Comparison of ENCODE assay signal across 8 cellular contexts in genomic region chr6:150068786-150069648, GRCh38. TPM values are rescaled to one million over a fixed set of nuclear protein-coding genes. Genes with fewer than 3 reads are reported as not detected.
DNase-seq lines count a peak whose midpoint lies in the region; ATAC-seq, FAIRE-seq and TF ChIP-seq lines count a peak whose summit lies in the region.

TSS of gene ULBP3 (minus strand) at chr6:150069121. CDS start at chr6:150069066, 55 bp downstream.

- ATAC-seq in HG03135 (IDR thresholded peaks at IDR 0.05; ENCODE audit: unreplicated experiment) = no peak

- H3K4me1 ChIP-seq in HEK293 (ENCODE audit: control insufficient read depth, insufficient read depth, low read length) = peaks cover 6% of the 10 kb centered on the region; the same call in 1 of the 2 replicates
- H3K4me1 ChIP-seq in keratinocyte (ENCODE audit: control insufficient read depth, extremely low read depth, insufficient read depth, low read length) = peaks cover 16% of the 10 kb centered on the region

- H4K20me1 ChIP-seq in keratinocyte (ENCODE audit: control insufficient read depth, extremely low read depth, insufficient read depth, low read length) = no peaks in the 10 kb centered on the region

- H3K9me1 ChIP-seq in keratinocyte (ENCODE audit: control insufficient read depth, extremely low read depth, insufficient read depth, low read length) = peaks cover 2% of the 10 kb centered on the region

- H3K36me3 ChIP-seq in HEK293 (ENCODE audit: control insufficient read depth in 2 of 2, insufficient read depth in 1 of 2, low read length in 2 of 2) = peaks cover 0 to 26% of the 10 kb centered on the region in 2 experiments; a peak in 1 of 3 replicates
- H3K36me3 ChIP-seq in keratinocyte (ENCODE audit: control insufficient read depth in 2 of 2, extremely low read depth in 1 of 2, insufficient read depth in 2 of 2, low read length in 2 of 2) = peaks cover 3 to 6% of the 10 kb centered on the region in 2 experiments

- FAIRE-seq in keratinocyte (lab: Jason Lieb, UNC) = no peak

- no peaks in the 10 kb centered on the region for H3K79me2 ChIP-seq in keratinocyte (ENCODE audit: control insufficient read depth, insufficient read depth, low read length)

- H3K4me3 ChIP-seq in HEK293 (ENCODE audit: low read depth, low read length) (peak within 1 kb of the TSS; percentile 70), keratinocyte (ENCODE audit: control insufficient read depth in 2 of 3, extremely low read depth in 1 of 3, insufficient read depth in 2 of 3, low read depth in 1 of 3, low read length in 3 of 3) (peak within 1 kb of the TSS; percentile 67 to 76 (median 68))

- peak within 1 kb of the TSS; percentile 70 for H2AFZ ChIP-seq in keratinocyte (ENCODE audit: control insufficient read depth, low read length)

- dilution Hi-C loops in keratinocyte (cut with MboI; ENCODE audit: extremely low pct_ligation_motif_present, low sequenced_read_pairs) = no loop called here

- H3K9me3 ChIP-seq in HEK293 (ENCODE audit: control insufficient read depth, insufficient read depth, low read depth, low read length) (no peaks in the 10 kb centered on the region), keratinocyte (ENCODE audit: control insufficient read depth, low read depth, low read length) (no peaks in the 10 kb centered on the region)

- H3K27me3 ChIP-seq in keratinocyte (ENCODE audit: control insufficient read depth, extremely low read depth, insufficient read depth, low read length) = no peaks in the 10 kb centered on the region

- CTCF ChIA-PET in HEK293 (lab: Yijun Ruan, JAX) = interaction anchor here (0.7 to 6.8 kb wide), 6 partner anchors 11 to 268 kb away, joined by 3 to 57 read pairs (median 4); partner anchors contain the start of gene ULBP1

- peak within 1 kb of the TSS; percentile 83 for H3K4me2 ChIP-seq in keratinocyte (ENCODE audit: control insufficient read depth, extremely low read depth, insufficient read depth, low read depth, low read length)

- POLR2A ChIA-PET in HEK293 (lab: Yijun Ruan, JAX) = interaction anchor here (0.6 to 3.1 kb wide), 10 partner anchors 11 to 605 kb away, joined by 3 to 24 read pairs (median 4); partner anchors contain the start of gene PPP1R14C

- H3K27ac ChIP-seq in HEK293 (ENCODE audit: extremely low read depth, low read depth, low read length) (peak within 1 kb of the TSS; percentile 65), keratinocyte (ENCODE audit: control insufficient read depth, insufficient read depth, low read length) (peak within 1 kb of the TSS; percentile 36)

- DNase-seq in G401 (ENCODE audit: low spot score) (peak; percentile 18), NCI-H146 (lab: John Stamatoyannopoulos, UW) (peak; percentile 97), cerebellar cortex (ENCODE audit: low spot score) (peak; percentile 8), keratinocyte (ENCODE audit: low read depth, low spot score) (peak; percentile 57)
- peak; percentile 59 for DNase-seq in activated CD4-positive, CD25-positive, alpha-beta regulatory T cell treated with anti-CD3 and anti-CD28 coated beads, Interleukin-2, amount 50 U/mL, for 72 hours
- DNase-seq in stimulated activated CD4-positive, alpha-beta T cell treated with anti-CD3 and anti-CD28 coated beads, Interleukin-12 subunit alpha, Interleukin-12 subunit beta, amount 100 ng/mL, for 4 hours = peak; percentile 69

- in situ Hi-C loops in G401 (cut with HindIII; ENCODE audit: low sequenced_read_pairs) = no loop called here

- TF ChIP-seq CTCF in HEK293 (tag by site-specific recombination; IDR thresholded peaks at IDR 0.05) (peak; percentile 65), keratinocyte (optimal IDR thresholded peaks at IDR 0.05 in 1 of 3, IDR thresholded peaks at IDR 0.05 in 1 of 3, conservative IDR thresholded peaks at IDR 0.05 in 1 of 3; ENCODE audit: extremely low read depth in 1 of 3, insufficient read depth in 2 of 3, low read length in 3 of 3) (peak in 2 of 3 experiments; percentile 46 to 70)

- peak within 1 kb of the TSS; percentile 74 for H3K9ac ChIP-seq in keratinocyte (ENCODE audit: control insufficient read depth, extremely low read depth, insufficient read depth, low read length)

TF ChIP-seq in HEK293, 187 proteins besides CTCF, POLR2A, EP300 and RAD21 (continues in another document):
- TF ChIP-seq ZNF510 (tag by site-specific recombination; IDR thresholded peaks at IDR 0.05; ENCODE audit: insufficient replicate concordance) = no peak
- TF ChIP-seq MZF1 (tag by site-specific recombination; IDR thresholded peaks at IDR 0.05; ENCODE audit: borderline replicate concordance) = no peak
- TF ChIP-seq ZNF830 (tag by site-specific recombination; IDR thresholded peaks at IDR 0.05; ENCODE audit: low read depth) = no peak
- peak; percentile 13; the same call in 1 of the 2 replicates for TF ChIP-seq WT1 (tag by site-specific recombination; IDR thresholded peaks at IDR 0.05)
- no peak; the same call in 1 of the 2 replicates for TF ChIP-seq KLF10 (tag by site-specific recombination; IDR thresholded peaks at IDR 0.05)
- peak; percentile 26; the same call in 1 of the 2 replicates for TF ChIP-seq ZNF654 (tag by site-specific recombination; IDR thresholded peaks at IDR 0.05; ENCODE audit: low read depth)
- TF ChIP-seq ZNF488 (tag by site-specific recombination; IDR thresholded peaks at IDR 0.05) = no peak
- no peak for TF ChIP-seq MYNN (tag by site-specific recombination; IDR thresholded peaks at IDR 0.05; ENCODE audit: borderline replicate concordance)
- no peak for TF ChIP-seq INSM2 (tag by site-specific recombination; IDR thresholded peaks at IDR 0.05)
- TF ChIP-seq SCRT2 (tag by site-specific recombination; IDR thresholded peaks at IDR 0.05) = 0 out of 2 replicates have a peak, but pooled peaks have one; percentile 9
- peak; percentile 80 for TF ChIP-seq ZEB2 (tag by site-specific recombination; IDR thresholded peaks at IDR 0.05)
- TF ChIP-seq GLIS2 (tag by site-specific recombination; IDR thresholded peaks at IDR 0.05) = peak; percentile 66
- TF ChIP-seq ZBTB6 (tag by site-specific recombination; IDR thresholded peaks at IDR 0.05) = no peak
- TF ChIP-seq ZNF561 (tag by site-specific recombination; IDR thresholded peaks at IDR 0.05; ENCODE audit: borderline replicate concordance) = 0 out of 2 replicates have a peak, but pooled peaks have one; percentile 15
- TF ChIP-seq ZNF18 (tag by site-specific recombination; IDR thresholded peaks at IDR 0.05) = no peak

RNA-seq across cellular contexts. Expression of gene ULBP3, which starts in this region (rescaled TPM):
- total RNA-seq in G401 (2014; rRNA removed; shearing (Covaris generic)) = 0.37 and 2.5 TPM in 2 replicates
- 7.4 to 16.6 TPM (median 9.8 TPM) in 3 replicates for polyA plus RNA-seq in keratinocyte
- 2.2 TPM for polyA plus RNA-seq in keratinocyte (2011; ENCODE audit: low read depth)
- polyA plus RNA-seq in keratinocyte (2011; cell fraction: cytosol; rRNA removed) = 4.7 and 5.0 TPM in 2 replicates
- 13.0 and 15.6 TPM in 2 replicates for polyA plus RNA-seq in keratinocyte (2011; cell fraction: nucleus; rRNA removed)
- 2.4 and 8.6 TPM in 2 replicates for polyA plus RNA-seq in keratinocyte (2012; ENCODE audit: low replicate concordance)
- polyA minus RNA-seq in keratinocyte = 10.1 to 21.3 TPM (median 18.9 TPM) in 3 replicates
- polyA minus RNA-seq in keratinocyte (2011; cell fraction: cytosol; rRNA and poly(A)+ RNA removed) = 12.5 TPM
- 11.2 and 11.3 TPM in 2 replicates for polyA minus RNA-seq in keratinocyte (2011; cell fraction: nucleus; rRNA and poly(A)+ RNA removed)

Comparison
In these comparisons a context has a peak if more than half of its experiments do, and no peak if none do; other contexts are left out.
1. DNase-seq: peak in every context shown above with its lines; median percentile 97 in NCI-H146; 69 in stimulated activated CD4-positive, alpha-beta T cell treated with anti-CD3 and anti-CD28 coated beads, Interleukin-12 subunit alpha, Interleukin-12 subunit beta, amount 100 ng/mL, for 4 hours; 59 in activated CD4-positive, CD25-positive, alpha-beta regulatory T cell treated with anti-CD3 and anti-CD28 coated beads, Interleukin-2, amount 50 U/mL, for 72 hours; 57 in keratinocyte; 18 in G401; 8 in cerebellar cortex.